1 cellular context compared by ENCODE assay signal in the genomic region with DNA sequence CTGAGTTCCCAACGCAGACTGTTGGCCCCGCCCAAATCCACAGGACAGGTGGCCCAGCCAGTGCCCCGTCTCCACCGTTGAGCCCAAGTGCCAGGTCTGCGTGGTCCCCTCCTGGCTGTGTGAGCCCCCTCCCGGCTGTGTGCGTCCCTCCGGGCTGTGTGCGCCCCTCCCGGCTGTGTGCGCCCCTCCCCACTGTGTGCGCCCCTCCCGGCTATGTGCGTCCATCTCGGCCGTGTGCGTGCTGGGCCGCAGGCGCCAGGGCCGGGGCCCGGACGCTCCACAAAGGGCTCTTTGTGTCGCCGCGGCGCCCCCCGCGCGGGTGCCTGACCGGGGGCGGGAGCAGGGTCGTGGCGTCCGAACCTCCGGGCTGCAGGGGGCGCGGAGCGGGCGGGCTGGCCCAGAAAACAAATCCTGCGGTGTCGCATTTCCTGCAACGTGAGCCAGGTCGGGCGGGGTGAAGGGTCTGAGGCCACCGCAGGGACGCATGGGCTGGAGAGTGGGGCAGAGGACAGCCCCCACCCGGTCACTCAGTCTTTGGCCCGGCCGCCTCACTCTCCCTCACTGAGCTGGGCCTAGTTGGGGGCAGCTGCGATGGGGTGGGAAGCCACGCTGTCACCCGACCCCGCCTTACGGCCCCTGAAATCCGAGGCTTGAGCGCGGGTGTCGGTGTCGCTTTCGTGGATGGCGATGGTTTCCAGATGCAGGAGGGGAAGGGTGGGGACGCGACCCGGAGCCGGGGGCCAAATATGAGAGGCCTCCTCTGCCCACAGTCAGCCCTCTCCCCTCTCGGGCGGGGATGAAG.
TF ChIP-seq lines count a peak whose summit lies in the region.

No MANE protein-coding gene starts in this region.

TF ChIP-seq in GM12878, 131 proteins besides CTCF, POLR2A, EP300 and RAD21:
- TF ChIP-seq, protein P1, sequence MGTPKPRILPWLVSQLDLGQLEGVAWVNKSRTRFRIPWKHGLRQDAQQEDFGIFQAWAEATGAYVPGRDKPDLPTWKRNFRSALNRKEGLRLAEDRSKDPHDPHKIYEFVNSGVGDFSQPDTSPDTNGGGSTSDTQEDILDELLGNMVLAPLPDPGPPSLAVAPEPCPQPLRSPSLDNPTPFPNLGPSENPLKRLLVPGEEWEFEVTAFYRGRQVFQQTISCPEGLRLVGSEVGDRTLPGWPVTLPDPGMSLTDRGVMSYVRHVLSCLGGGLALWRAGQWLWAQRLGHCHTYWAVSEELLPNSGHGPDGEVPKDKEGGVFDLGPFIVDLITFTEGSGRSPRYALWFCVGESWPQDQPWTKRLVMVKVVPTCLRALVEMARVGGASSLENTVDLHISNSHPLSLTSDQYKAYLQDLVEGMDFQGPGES (IDR thresholded peaks at IDR 0.05), result no peak
- TF ChIP-seq BHLHE40 (IDR thresholded peaks at IDR 0.05; ENCODE audit: borderline replicate concordance in 1 of 2, low read depth in 2 of 2, low read length in 1 of 2) (peak in 1 of 2 experiments; percentile 48; a peak in 1 of 4 replicates), SUZ12 (IDR thresholded peaks at IDR 0.05; ENCODE audit: unreplicated experiment) (peak; percentile 30)
